25 cellular contexts compared by ENCODE assay signal in the genomic region with DNA sequence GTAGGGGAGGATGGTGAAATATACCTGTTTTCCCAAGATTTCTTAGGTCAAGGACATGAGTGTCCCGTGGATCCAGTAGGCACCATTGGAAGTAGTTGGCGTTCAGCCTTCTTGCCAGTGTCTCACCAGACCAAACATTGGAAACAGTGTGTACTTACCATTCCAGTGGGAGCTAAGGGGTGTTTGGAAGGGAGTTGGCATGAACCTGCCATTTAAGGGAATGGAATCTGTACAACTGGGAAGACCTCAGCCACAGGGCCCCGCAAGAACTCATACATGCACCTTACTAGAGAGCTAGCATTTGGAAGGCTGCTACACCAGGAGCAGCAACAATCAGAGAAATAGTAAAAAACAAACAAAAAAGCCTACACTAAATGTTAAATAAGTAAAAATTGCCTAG.
"Had no signal": no experiment of that assay in that cellular context is flagged by ENCODE, and none has a peak within 500 bp of the region (broad histone marks: within the 10 kb centered on the region; RNA-seq: fewer than 3 reads in every experiment).

No MANE protein-coding gene starts in this region.

- H3K4me3 Mint-ChIP-seq: activated CD4-positive, alpha-beta T cell treated with anti-CD3 and anti-CD28 coated beads for 36 hours; activated CD8-positive, alpha-beta memory T cell treated with anti-CD3 and anti-CD28 coated beads, Interleukin-2, amount 10 ng/mL, durations not matched to agents 7 days and 5 days; activated CD8-positive, alpha-beta T cell treated with anti-CD3 and anti-CD28 coated beads, Interleukin-2, amount 10 ng/mL, durations not matched to agents 7 days and 5 days; activated naive CD8-positive, alpha-beta T cell; activated T-cell treated with anti-CD3 and anti-CD28 coated beads, Interleukin-2, amount 50 U/mL, for 72 hours; nephron had no signal

- H3K9me3 Mint-ChIP-seq: activated T-cell treated with anti-CD3 and anti-CD28 coated beads, Interleukin-2, amount 50 U/mL, for 72 hours; nephron had no signal

- H3K4me1 ChIP-seq: left lung, vagina had no signal

- H3K9me3 ChIP-seq: gastrocnemius medialis, left lung, mucosa of descending colon, neutrophil, upper lobe of left lung, vagina had no signal

- H3K27ac ChIP-seq: coronary artery, gastrocnemius medialis, left lung, neutrophil, upper lobe of left lung, vagina had no signal

- H3K27ac Mint-ChIP-seq: activated CD4-positive, alpha-beta T cell treated with anti-CD3 and anti-CD28 coated beads for 36 hours; activated CD8-positive, alpha-beta memory T cell treated with anti-CD3 and anti-CD28 coated beads, Interleukin-2, amount 10 ng/mL, durations not matched to agents 7 days and 5 days; activated CD8-positive, alpha-beta T cell treated with anti-CD3 and anti-CD28 coated beads, Interleukin-2, amount 10 ng/mL, durations not matched to agents 7 days and 5 days; activated naive CD8-positive, alpha-beta T cell; activated T-cell treated with anti-CD3 and anti-CD28 coated beads, Interleukin-2, amount 50 U/mL, for 72 hours had no signal

- DNase-seq: activated CD4-positive, alpha-beta T cell treated with anti-CD3 and anti-CD28 coated beads for 36 hours; activated CD4-positive, CD25-positive, alpha-beta regulatory T cell; activated CD8-positive, alpha-beta memory T cell treated with anti-CD3 and anti-CD28 coated beads, Interleukin-2, amount 10 ng/mL, durations not matched to agents 7 days and 5 days; activated CD8-positive, alpha-beta T cell treated with anti-CD3 and anti-CD28 coated beads, Interleukin-2, amount 10 ng/mL, durations not matched to agents 7 days and 5 days; activated effector memory CD4-positive, alpha-beta T cell treated with Interleukin-2 at 50 U/mL for 16 hours; activated naive CD4-positive, alpha-beta T cell treated with Interleukin-2 at 50 U/mL for 16 hours; activated T-cell treated with anti-CD3 and anti-CD28 coated beads, Interleukin-2, amount 50 U/mL, for 72 hours; anterior cingulate cortex; dorsolateral prefrontal cortex; effector memory CD4-positive, alpha-beta T cell; gastrocnemius medialis; hypothalamus; kidney glomerular epithelial cell; left lung; mucosa of descending colon; stimulated activated CD4-positive, alpha-beta T cell treated with anti-CD3 and anti-CD28 coated beads, Interleukin-15, amount 100 ng/mL, for 24 hours; stimulated activated CD4-positive, alpha-beta T cell treated with anti-CD3 and anti-CD28 coated beads, Interleukin-2, amount 100 ng/mL, for 24 hours; stimulated activated naive CD4-positive, alpha-beta T cell; substantia nigra; upper lobe of left lung had no signal

- ATAC-seq: activated CD4-positive, alpha-beta T cell treated with anti-CD3 and anti-CD28 coated beads for 36 hours; activated CD8-positive, alpha-beta memory T cell treated with anti-CD3 and anti-CD28 coated beads, Interleukin-2, amount 10 ng/mL, durations not matched to agents 7 days and 5 days; activated CD8-positive, alpha-beta T cell treated with anti-CD3 and anti-CD28 coated beads, Interleukin-2, amount 10 ng/mL, durations not matched to agents 7 days and 5 days; activated T-cell treated with anti-CD3 and anti-CD28 coated beads, Interleukin-2, amount 50 U/mL, for 72 hours; gastrocnemius medialis; left lung; mucosa of descending colon had no signal

- H3K4me1 Mint-ChIP-seq: activated CD4-positive, alpha-beta T cell treated with anti-CD3 and anti-CD28 coated beads for 36 hours; activated CD8-positive, alpha-beta memory T cell treated with anti-CD3 and anti-CD28 coated beads, Interleukin-2, amount 10 ng/mL, durations not matched to agents 7 days and 5 days; nephron had no signal

- H3K4me3 ChIP-seq: coronary artery, dorsolateral prefrontal cortex, gastrocnemius medialis, left lung, mucosa of descending colon, upper lobe of left lung, vagina had no signal

- H3K27me3 Mint-ChIP-seq: activated CD4-positive, alpha-beta T cell treated with anti-CD3 and anti-CD28 coated beads for 36 hours; activated CD8-positive, alpha-beta memory T cell treated with anti-CD3 and anti-CD28 coated beads, Interleukin-2, amount 10 ng/mL, durations not matched to agents 7 days and 5 days; activated naive CD8-positive, alpha-beta T cell had no signal

- H3K27me3 ChIP-seq: dorsolateral prefrontal cortex, gastrocnemius medialis, left lung, neutrophil, upper lobe of left lung, vagina had no signal
